Comparison of ENCODE assay signal across 2 cellular contexts in genomic region chr4:120132935-120133334, GRCh38.
TF ChIP-seq lines count a peak whose summit lies in the region.

No MANE protein-coding gene starts in this region.

TF ChIP-seq in HepG2, 621 proteins besides CTCF, POLR2A, EP300 and RAD21:
- TF ChIP-seq CEBPB (IDR thresholded peaks at IDR 0.05; ENCODE audit: borderline replicate concordance, low read depth, low read length) (peak; percentile 72; the same call in 1 of the 2 replicates), KLF6 (CRISPR knock-in tag; IDR thresholded peaks at IDR 0.05) (no peak), USF2 (IDR thresholded peaks at IDR 0.05; ENCODE audit: low read depth, low read length) (peak; percentile 15; the same call in 1 of the 2 replicates), USF2 (CRISPR knock-in tag; IDR thresholded peaks at IDR 0.05; ENCODE audit: borderline replicate concordance) (no peak; the same call in 1 of the 2 replicates), SMARCC2 (IDR thresholded peaks at IDR 0.05) (no peak), CEBPG (CRISPR knock-in tag; IDR thresholded peaks at IDR 0.05) (peak; percentile 33; the same call in 1 of the 2 replicates), ZNF580 (CRISPR knock-in tag; IDR thresholded peaks at IDR 0.05; ENCODE audit: borderline replicate concordance, low read depth) (no peak), TOE1 (CRISPR knock-in tag; IDR thresholded peaks at IDR 0.05) (no peak), ZNF747 (CRISPR knock-in tag; IDR thresholded peaks at IDR 0.05; ENCODE audit: borderline replicate concordance) (no peak)

TF ChIP-seq in H1, 55 proteins besides CTCF, POLR2A, EP300 and RAD21:
- 0 out of 2 replicates have a peak, but pooled peaks have one; percentile 7 for TF ChIP-seq CEBPB (IDR thresholded peaks at IDR 0.05; ENCODE audit: low read depth, low read length)
- TF ChIP-seq MAX (IDR thresholded peaks at IDR 0.05), result no peak
TF ChIP-seq in H1: peak in this region for 1.
